Comparison of ENCODE assay signal across 7 cellular contexts in the genomic region with DNA sequence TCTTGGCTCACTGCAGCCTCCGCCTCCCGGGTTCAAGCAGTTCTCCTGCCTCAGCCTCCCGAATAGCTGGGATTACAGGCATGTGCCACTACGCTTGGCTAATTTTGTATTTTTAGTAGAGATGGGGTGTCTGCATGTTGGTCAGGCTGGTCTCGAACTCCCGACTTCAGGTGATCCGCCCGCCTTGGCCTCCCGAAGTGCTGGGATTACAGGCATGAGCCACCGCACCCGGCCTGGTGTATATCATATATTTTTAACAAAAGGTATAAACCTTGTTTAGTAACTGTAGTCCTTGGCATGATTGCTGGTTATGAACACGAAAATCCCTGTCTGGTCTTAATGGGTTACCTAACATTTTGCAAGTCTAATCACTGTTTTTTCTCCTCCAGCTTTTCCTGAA. TPM values are rescaled to one million over a fixed set of nuclear protein-coding genes. Genes with fewer than 3 reads are reported as not detected.
A peak's percentile ranks its signal among the peaks of the same experiment; 100 is the strongest.
DNase-seq lines count a peak whose midpoint lies in the region; ATAC-seq and TF ChIP-seq lines count a peak whose summit lies in the region.
"Not testable (repeated sequence)": the region's sequence is repeated elsewhere in the genome, so short reads cannot be mapped to it uniquely, and the experiment has no call there.

No MANE protein-coding gene starts in this region.

- not testable (repeated sequence) for TF ChIP-seq POLR2A in spleen (IDR thresholded peaks at IDR 0.05)

- not testable (repeated sequence) for H3K27ac Mint-ChIP-seq in activated CD4-positive, alpha-beta T cell treated with anti-CD3 and anti-CD28 coated beads, Interleukin-2, amount 10 ng/mL, durations not matched to agents 7 days and 5 days
- H3K27ac Mint-ChIP-seq in activated T-helper 17 cell treated with anti-CD3 and anti-CD28 coated beads, Interleukin-2, amount 50 U/mL, for 72 hours, result peak overlapping the region; percentile 57
- peak overlapping the region in 3 of 5 experiments; percentile 16 to 30 (median 22) for H3K27ac Mint-ChIP-seq in brain
- H3K27ac Mint-ChIP-seq in naive thymus-derived CD8-positive, alpha-beta T cell, result peak overlapping the region in 6 of 10 donors; percentile 24 to 79 (median 39)

- H4K20me1 ChIP-seq in DND-41 (ENCODE audit: insufficient read depth, low read length), result peaks cover 13% of the 10 kb centered on the region; the same call in 1 of the 2 replicates
- H4K20me1 ChIP-seq in OCI-LY7 (ENCODE audit: insufficient read depth, low read length), result peaks cover 13% of the 10 kb centered on the region; the same call in 1 of the 2 replicates

- not testable (repeated sequence) for TF ChIP-seq CTCF in DND-41 (IDR thresholded peaks at IDR 0.05; ENCODE audit: borderline replicate concordance, extremely low read depth, low read length, poor library complexity, severe bottlenecking); OCI-LY7 (conservative IDR thresholded peaks at IDR 0.05; ENCODE audit: low read length); brain (conservative IDR thresholded peaks at IDR 0.05); spleen (IDR thresholded peaks at IDR 0.05 in 8 of 11, conservative IDR thresholded peaks at IDR 0.05 in 3 of 11)

- H3K4me2 ChIP-seq in DND-41 (ENCODE audit: insufficient read depth, low read length) (peak overlapping the region; percentile 96), OCI-LY7 (ENCODE audit: low read length) (peak overlapping the region; percentile 41; the same call in 1 of the 2 replicates)

- not testable (repeated sequence) for H2AFZ ChIP-seq in DND-41 (ENCODE audit: low read depth, low read length); OCI-LY7 (ENCODE audit: low read length)

- peaks cover 41% of the 10 kb centered on the region for H3K4me1 Mint-ChIP-seq in activated CD4-positive, alpha-beta T cell treated with anti-CD3 and anti-CD28 coated beads, Interleukin-2, amount 10 ng/mL, durations not matched to agents 7 days and 5 days
- peaks cover 11% of the 10 kb centered on the region for H3K4me1 Mint-ChIP-seq in activated T-helper 17 cell treated with anti-CD3 and anti-CD28 coated beads, Interleukin-2, amount 50 U/mL, for 72 hours
- not testable (repeated sequence) for H3K4me1 Mint-ChIP-seq in brain
- peaks cover 15 to 46% (median 30%) of the 10 kb centered on the region in 4 donors for H3K4me1 Mint-ChIP-seq in naive thymus-derived CD8-positive, alpha-beta T cell

- H3K27me3 ChIP-seq in DND-41 (ENCODE audit: insufficient read depth, low read length, poor library complexity); spleen (replicated peaks in 1 of 7): not testable (repeated sequence)

- not testable (repeated sequence) for H3K9me2 ChIP-seq in OCI-LY7 (ENCODE audit: insufficient read depth, low read length)

- not testable (repeated sequence) for BruUV-seq in OCI-LY7 (replicated peaks; lab: Mats Ljungman, UMichigan)

- not testable (repeated sequence) for H3K27me3 Mint-ChIP-seq in activated CD4-positive, alpha-beta T cell treated with anti-CD3 and anti-CD28 coated beads, Interleukin-2, amount 10 ng/mL, durations not matched to agents 7 days and 5 days; activated T-helper 17 cell treated with anti-CD3 and anti-CD28 coated beads, Interleukin-2, amount 50 U/mL, for 72 hours; brain; naive thymus-derived CD8-positive, alpha-beta T cell

- H3K4me3 Mint-ChIP-seq in activated CD4-positive, alpha-beta T cell treated with anti-CD3 and anti-CD28 coated beads, Interleukin-2, amount 10 ng/mL, durations not matched to agents 7 days and 5 days, result peak overlapping the region; percentile 17
- not testable (repeated sequence) for H3K4me3 Mint-ChIP-seq in activated T-helper 17 cell treated with anti-CD3 and anti-CD28 coated beads, Interleukin-2, amount 50 U/mL, for 72 hours
- peak overlapping the region in 3 of 5 experiments; percentile 74 to 84 (median 79) for H3K4me3 Mint-ChIP-seq in brain
- H3K4me3 Mint-ChIP-seq in naive thymus-derived CD8-positive, alpha-beta T cell, result peak overlapping the region in 9 of 10 donors; percentile 16 to 80 (median 61)

- ATAC-seq in DND-41 (ENCODE audit: insufficient read depth, low read depth); activated T-helper 17 cell treated with anti-CD3 and anti-CD28 coated beads, Interleukin-2, amount 50 U/mL, for 72 hours (replicated peaks); naive thymus-derived CD8-positive, alpha-beta T cell: not testable (repeated sequence)

- H3K4me1 ChIP-seq in DND-41 (ENCODE audit: insufficient read depth, low read length) (peaks cover 51% of the 10 kb centered on the region), OCI-LY7 (ENCODE audit: insufficient read depth, low read length, poor library complexity, severe bottlenecking) (peaks cover 32% of the 10 kb centered on the region), spleen (peaks cover 18 to 66% (median 42%) of the 10 kb centered on the region in 6 donors)

- intact Hi-C loops in OCI-LY7 (cut with micrococcal nuclease; ENCODE audit: unreplicated experiment) (loop anchor here (5.0 kb wide), 3 partner anchors 119 to 869 kb away; a partner anchor contains a TSS), spleen (cut with DNase I; ENCODE audit: low total_unique reads) (loop anchor here (5.0 kb wide), 1 partner anchor 34 kb away; no protein-coding TSS in a partner anchor)

- WGBS in spleen, 5 donors, result 92 to 97% (median 96%) methylated on average over 12 of the region's 12 CpGs

- peak overlapping the region; percentile 34 for H3K9ac ChIP-seq in DND-41 (ENCODE audit: low read depth, low read length)

- not testable (repeated sequence) for H3K9me3 ChIP-seq in DND-41 (ENCODE audit: insufficient read depth, low read length, severe bottlenecking); OCI-LY7 (ENCODE audit: low read length); spleen

- peaks cover 37% of the 10 kb centered on the region for H3K36me3 ChIP-seq in DND-41 (ENCODE audit: insufficient read depth, low read length)
- H3K36me3 ChIP-seq in OCI-LY7 (ENCODE audit: insufficient read depth, low read length), result peaks cover 39% of the 10 kb centered on the region
- H3K36me3 ChIP-seq in spleen, result peaks cover 3 to 31% (median 24%) of the 10 kb centered on the region in 6 donors

- peaks cover 57% of the 10 kb centered on the region for H3K79me2 ChIP-seq in DND-41 (ENCODE audit: insufficient read depth, low read length)
- H3K79me2 ChIP-seq in OCI-LY7 (ENCODE audit: insufficient read depth, low read depth, low read length), result peaks cover 31% of the 10 kb centered on the region

- POLR2A ChIA-PET in OCI-LY7 (lab: Charles Lee), result interaction anchor here (0.5 to 2.5 kb wide), 3 partner anchors 21 to 1351 kb away, joined by 3 to 8 read pairs (median 4); no protein-coding TSS in a partner anchor
- POLR2A ChIA-PET in activated CD4-positive, alpha-beta T cell treated with anti-CD3 and anti-CD28 coated beads, Interleukin-2, amount 10 ng/mL, durations not matched to agents 7 days and 5 days (lab: Charles Lee), result not testable (repeated sequence)
- POLR2A ChIA-PET in naive thymus-derived CD8-positive, alpha-beta T cell (lab: Charles Lee), result interaction anchor here (0.7 to 2.9 kb wide), 5 partner anchors 10 to 744 kb away, joined by 4 to 46 read pairs (median 6); a partner anchor contains a TSS

- DNase-seq in DND-41; OCI-LY7 (ENCODE audit: low spot score); activated CD4-positive, alpha-beta T cell treated with anti-CD3 and anti-CD28 coated beads, Interleukin-2, amount 10 ng/mL, durations not matched to agents 7 days and 5 days; naive thymus-derived CD8-positive, alpha-beta T cell: not testable (repeated sequence)
- DNase-seq in spleen, result peak; percentile 72

- CTCF ChIA-PET in OCI-LY7 (lab: Charles Lee; ENCODE audit: unreplicated experiment), result not testable (repeated sequence)
- CTCF ChIA-PET in activated CD4-positive, alpha-beta T cell treated with anti-CD3 and anti-CD28 coated beads, Interleukin-2, amount 10 ng/mL, durations not matched to agents 7 days and 5 days (lab: Charles Lee), result interaction anchor here (0.6 to 2.9 kb wide), 4 partner anchors 9 to 13 kb away, joined by 3 to 18 read pairs (median 8); no protein-coding TSS in a partner anchor

- H3K4me3 ChIP-seq in DND-41 (ENCODE audit: low read depth in 1 of 2, low read length in 2 of 2), result peak overlapping the region in 1 of 2 experiments; percentile 29; a peak in 1 of 4 replicates
- not testable (repeated sequence) for H3K4me3 ChIP-seq in OCI-LY7 (ENCODE audit: low read depth, low read length, poor library complexity, severe bottlenecking); spleen

- not testable (repeated sequence) for H3K9me3 Mint-ChIP-seq in activated CD4-positive, alpha-beta T cell treated with anti-CD3 and anti-CD28 coated beads, Interleukin-2, amount 10 ng/mL, durations not matched to agents 7 days and 5 days; activated T-helper 17 cell treated with anti-CD3 and anti-CD28 coated beads, Interleukin-2, amount 50 U/mL, for 72 hours; brain; naive thymus-derived CD8-positive, alpha-beta T cell

- 0 out of 2 replicates have a peak overlapping the region, but pooled peaks have one; percentile 11 for H3K27ac ChIP-seq in DND-41 (ENCODE audit: low read length)
- H3K27ac ChIP-seq in OCI-LY7 (ENCODE audit: low read depth, low read length, poor library complexity, severe bottlenecking); spleen: not testable (repeated sequence)

- H3K36me3 Mint-ChIP-seq in activated CD4-positive, alpha-beta T cell treated with anti-CD3 and anti-CD28 coated beads, Interleukin-2, amount 10 ng/mL, durations not matched to agents 7 days and 5 days (ENCODE audit: low read depth), result peaks cover 43% of the 10 kb centered on the region
- H3K36me3 Mint-ChIP-seq in activated T-helper 17 cell treated with anti-CD3 and anti-CD28 coated beads, Interleukin-2, amount 50 U/mL, for 72 hours (ENCODE audit: low read depth), result peaks cover 47% of the 10 kb centered on the region
- H3K36me3 Mint-ChIP-seq in brain, result peaks cover 39% of the 10 kb centered on the region
- H3K36me3 Mint-ChIP-seq in naive thymus-derived CD8-positive, alpha-beta T cell, result peaks cover 2 to 43% (median 5%) of the 10 kb centered on the region in 3 donors

RNA-seq across cellular contexts. Expression of a gene that starts 2.1 kb away (rescaled TPM):
- total RNA-seq in OCI-LY7 (2014; rRNA removed; shearing (Covaris generic)), result 36.3 and 36.8 TPM in 2 replicates
- total RNA-seq in OCI-LY7 (2022) (31.9 TPM in 2 replicates), spleen (10 to 100 TPM; 28.1 to 50.8 (median 33.9) TPM)
- 10 to 100 TPM; 34.8 to 40.3 TPM for total RNA-seq in activated CD4-positive, alpha-beta T cell treated with anti-CD3 and anti-CD28 coated beads, Interleukin-2, amount 10 ng/mL, durations not matched to agents 7 days and 5 days
- 10 to 100 TPM; 48.4 to 76.7 TPM for total RNA-seq in activated T-helper 17 cell treated with anti-CD3 and anti-CD28 coated beads, Interleukin-2, amount 50 U/mL, for 72 hours
- polyA plus RNA-seq in brain (ENCODE audit: insufficient read depth, low read depth, low replicate concordance) (12.2 TPM), spleen (10 to 100 TPM; 30.1 to 33.4 (median 30.4) TPM)
- 10 to 100 TPM; 49.8 to 55.7 TPM for total RNA-seq in naive thymus-derived CD8-positive, alpha-beta T cell
- polyA plus RNA-seq in naive thymus-derived CD8-positive, alpha-beta T cell, result 10 to 100 TPM; 44.0 to 73.7 (median 49.4) TPM

RNA-seq across cellular contexts. Expression of a gene that starts 11.2 kb away (rescaled TPM):
- total RNA-seq in OCI-LY7 (2014; rRNA removed; shearing (Covaris generic)), result 1.3 and 2.9 TPM in 2 replicates
- total RNA-seq in OCI-LY7 (2022), result 2.0 and 3.0 TPM in 2 replicates
- 1 to 10 TPM; 4.0 to 4.8 TPM for total RNA-seq in activated CD4-positive, alpha-beta T cell treated with anti-CD3 and anti-CD28 coated beads, Interleukin-2, amount 10 ng/mL, durations not matched to agents 7 days and 5 days
- total RNA-seq in activated T-helper 17 cell treated with anti-CD3 and anti-CD28 coated beads, Interleukin-2, amount 50 U/mL, for 72 hours, result 1 to 10 TPM; 4.2 to 4.4 TPM
- 0.92 TPM for polyA plus RNA-seq in brain (ENCODE audit: insufficient read depth, low read depth, low replicate concordance)
- total RNA-seq in naive thymus-derived CD8-positive, alpha-beta T cell, result 10 to 100 TPM; 13.0 to 17.4 TPM
- polyA plus RNA-seq in naive thymus-derived CD8-positive, alpha-beta T cell, result 1 to 10 TPM; 3.6 to 6.4 (median 5.0) TPM
- 10 to 100 TPM; 10.8 to 32.3 (median 16.2) TPM for total RNA-seq in spleen
- polyA plus RNA-seq in spleen, result 1 to 10 TPM; 3.1 to 3.6 (median 3.5) TPM
